Comparison of ENCODE assay signal across 11 cellular contexts in genomic region chr19:57068921-57069697, GRCh38. TPM values are rescaled to one million over a fixed set of nuclear protein-coding genes. Genes with fewer than 3 reads are reported as not detected.
DNase-seq lines count a peak whose midpoint lies in the region; ATAC-seq, FAIRE-seq and TF ChIP-seq lines count a peak whose summit lies in the region.
"Had no signal": no experiment of that assay in that cellular context is flagged by ENCODE, and none has a peak within 500 bp of the region (broad histone marks: within the 10 kb centered on the region; RNA-seq: fewer than 3 reads in every experiment).

No MANE protein-coding gene starts in this region.

- no peaks in the 10 kb centered on the region for H3K9me2 ChIP-seq in OCI-LY7 (ENCODE audit: insufficient read depth, low read length)

- TF ChIP-seq CTCF in A673 (conservative IDR thresholded peaks at IDR 0.05; ENCODE audit: low read depth, low read length) (peak; percentile 72), GM12873 (IDR thresholded peaks at IDR 0.05; ENCODE audit: insufficient read depth, low read depth, low read length, missing control alignments) (peak; percentile 26), OCI-LY7 (conservative IDR thresholded peaks at IDR 0.05; ENCODE audit: low read length) (peak; percentile 66), kidney (IDR thresholded peaks at IDR 0.05; ENCODE audit: borderline replicate concordance, extremely low read depth, insufficient read depth) (peak; percentile 18)

- H3K9me3 ChIP-seq in A673 (ENCODE audit: low read depth, low read length, poor library complexity, severe bottlenecking) (no peaks in the 10 kb centered on the region), OCI-LY7 (ENCODE audit: low read length) (no peaks in the 10 kb centered on the region), kidney (ENCODE audit: control insufficient read depth in 1 of 2, low read length in 2 of 2) (no peaks in the 10 kb centered on the region)

- CTCF ChIA-PET in A673 (lab: Charles Lee) (interaction anchor here (0.6 to 1.5 kb wide), 2 partner anchors 232 to 336 kb away, joined by 3 read pairs; no protein-coding TSS in a partner anchor), OCI-LY7 (lab: Charles Lee; ENCODE audit: unreplicated experiment) (no interaction called here)

- H3K27me3 ChIP-seq in A673 (replicated peaks; ENCODE audit: insufficient read depth, low read depth, low read length, poor library complexity) = no peaks in the 10 kb centered on the region

- H4K20me1 ChIP-seq in OCI-LY7 (ENCODE audit: insufficient read depth, low read length) = no peaks in the 10 kb centered on the region

- H3K4me1 ChIP-seq in A673 (ENCODE audit: insufficient read depth, low read length, poor library complexity, severe bottlenecking) = no peaks in the 10 kb centered on the region
- no peaks in the 10 kb centered on the region for H3K4me1 ChIP-seq in OCI-LY7 (ENCODE audit: insufficient read depth, low read length, poor library complexity, severe bottlenecking)
- no peaks in the 10 kb centered on the region for H3K4me1 ChIP-seq in kidney (ENCODE audit: control insufficient read depth in 1 of 2, insufficient read depth in 1 of 2, low read depth in 1 of 2, low read length in 2 of 2)

- H3K4me3 ChIP-seq in A673 (ENCODE audit: low read depth, low read length, poor library complexity, severe bottlenecking) (no peak overlapping the region), OCI-LY7 (ENCODE audit: low read depth, low read length, poor library complexity, severe bottlenecking) (no peak overlapping the region), kidney (ENCODE audit: low read length in 2 of 2) (no peak overlapping the region)
- H3K4me3 ChIP-seq: GM23248 had no signal

- H3K9ac ChIP-seq in kidney (ENCODE audit: low read length in 2 of 2) = no peak overlapping the region
- H3K9ac ChIP-seq: GM23248 had no signal

- no peak for FAIRE-seq in kidney (lab: Jason Lieb, UNC)

- intact Hi-C loops in A673 (cut with micrococcal nuclease; ENCODE audit: unreplicated experiment) = no loop called here
- intact Hi-C loops in OCI-LY7 (cut with micrococcal nuclease; ENCODE audit: unreplicated experiment) = no loop called here
- intact Hi-C loops in kidney (cut with DNase I) = no loop called here

- H3K4me2 ChIP-seq in OCI-LY7 (ENCODE audit: low read length) = no peak overlapping the region

- H3K36me3 ChIP-seq in A673 (ENCODE audit: insufficient read depth, low read length, poor library complexity, severe bottlenecking) = no peaks in the 10 kb centered on the region
- H3K36me3 ChIP-seq in OCI-LY7 (ENCODE audit: insufficient read depth, low read length) = no peaks in the 10 kb centered on the region
- no peaks in the 10 kb centered on the region for H3K36me3 ChIP-seq in kidney (ENCODE audit: control insufficient read depth in 1 of 2, insufficient read depth in 2 of 2, low read length in 2 of 2)

- BruUV-seq in A673 (replicated peaks; lab: Mats Ljungman, UMichigan) (no TSS peak), OCI-LY7 (replicated peaks; lab: Mats Ljungman, UMichigan) (no TSS peak)

- DNase-seq in A673 (ENCODE audit: low spot score) = peak; percentile 53
- DNase-seq in OCI-LY7 (ENCODE audit: low spot score) = no peak
- no peak for DNase-seq in kidney
- DNase-seq in NCI-H128 (lab: John Stamatoyannopoulos, UW; ENCODE audit: unreplicated experiment) = no peak
- no peak for DNase-seq in activated effector memory CD4-positive, alpha-beta T cell treated with Interleukin-2 at 50 U/mL for 16 hours
- no peak for DNase-seq in glomerular visceral epithelial cell (ENCODE audit: extremely low spot score)
- DNase-seq: GM23248, NCI-H2029 had no signal

- H3K27ac ChIP-seq in A673 (ENCODE audit: low read depth, low read length, poor library complexity, severe bottlenecking) (no peak overlapping the region), OCI-LY7 (ENCODE audit: low read depth, low read length, poor library complexity, severe bottlenecking) (no peak overlapping the region), kidney (ENCODE audit: low read depth in 2 of 2, low read length in 2 of 2) (no peak overlapping the region)
- H3K27ac ChIP-seq: GM23248 had no signal

- H2AFZ ChIP-seq in OCI-LY7 (ENCODE audit: low read length) = no peak overlapping the region
- H2AFZ ChIP-seq: GM23248 had no signal

- no peak for ATAC-seq in GM18870 (IDR thresholded peaks at IDR 0.05; ENCODE audit: unreplicated experiment)

- no peaks in the 10 kb centered on the region for H3K79me2 ChIP-seq in OCI-LY7 (ENCODE audit: insufficient read depth, low read depth, low read length)

- POLR2A ChIA-PET in A673 (lab: Charles Lee; ENCODE audit: low non-redundant PET) (interaction anchor here (0.7 kb wide), 1 partner anchor 17 kb away, joined by 10 read pairs; no protein-coding TSS in a partner anchor), OCI-LY7 (lab: Charles Lee) (interaction anchor here (0.6 kb wide), 1 partner anchor 216 kb away, joined by 3 read pairs; no protein-coding TSS in a partner anchor)

RNA-seq across cellular contexts. Expression of gene USP29, which starts 50.7 kb away (rescaled TPM):
- total RNA-seq in A673 (2021) = not detected in 2 replicates
- total RNA-seq in OCI-LY7 (2014; rRNA removed; shearing (Covaris generic)) = not detected in 2 replicates
- not detected in 2 replicates for total RNA-seq in OCI-LY7 (2022)
- not detected for total RNA-seq in kidney
- not detected for polyA plus RNA-seq in kidney (ENCODE audit: insufficient read depth, low read depth, low replicate concordance)
- total RNA-seq: GM23248, subcutaneous adipose tissue had no signal
- polyA plus RNA-seq: GM23248 had no signal

Comparison
In these comparisons a context has a peak if more than half of its experiments do, and no peak if none do; other contexts are left out.
1. CTCF ChIP-seq: peak in every context shown above with its lines; median percentile 72 in A673; 66 in OCI-LY7; 26 in GM12873; 18 in kidney.